10 cellular contexts compared by ENCODE assay signal in the genomic region with DNA sequence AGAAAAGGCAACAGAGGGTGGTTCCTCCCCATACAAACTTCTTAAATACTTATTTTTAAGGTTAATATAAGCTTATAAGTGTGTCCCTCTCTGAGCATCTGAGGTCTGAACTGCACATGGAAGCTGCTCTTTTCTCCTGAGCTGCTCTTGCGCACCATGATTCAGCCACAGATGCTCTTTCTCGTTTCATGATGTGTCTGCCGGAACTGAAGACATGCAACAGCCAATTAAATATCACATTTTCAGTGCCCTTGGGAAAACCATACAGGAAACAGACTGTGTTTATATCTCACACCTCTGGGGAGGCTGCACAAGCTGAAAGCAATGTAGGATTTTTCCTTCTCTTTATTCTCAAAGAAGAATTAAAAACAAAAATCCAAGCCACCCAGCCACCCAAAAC.
DNase-seq lines count a peak whose midpoint lies in the region; ATAC-seq and TF ChIP-seq lines count a peak whose summit lies in the region.
"Had no signal": no experiment of that assay in that cellular context is flagged by ENCODE, and none has a peak within 500 bp of the region (broad histone marks: within the 10 kb centered on the region; RNA-seq: fewer than 3 reads in every experiment).

No MANE protein-coding gene starts in this region.

- H3K36me3 Mint-ChIP-seq in stimulated activated memory B cell treated with anti-CD40 and anti-IgM and Interleukin-4, amounts not matched to agents 10 μg/mL and 1 μg/mL and 100 μg/mL, for 72 hours, result no peaks in the 10 kb centered on the region
- no peaks in the 10 kb centered on the region for H3K36me3 Mint-ChIP-seq in activated T-helper 17 cell treated with anti-CD3 and anti-CD28 coated beads, Interleukin-2, amount 50 U/mL, for 72 hours (ENCODE audit: low read depth)

- no peak overlapping the region for H3K27ac Mint-ChIP-seq in stimulated activated memory B cell treated with anti-CD40 and anti-IgM and Interleukin-4, amounts not matched to agents 10 μg/mL and 1 μg/mL and 100 μg/mL, for 72 hours
- no peak overlapping the region for H3K27ac Mint-ChIP-seq in activated T-helper 17 cell treated with anti-CD3 and anti-CD28 coated beads, Interleukin-2, amount 50 U/mL, for 72 hours
- H3K27ac Mint-ChIP-seq: activated T-helper 1 cell treated with anti-CD3 and anti-CD28 coated beads, Interleukin-12 subunit alpha, Interleukin-12 subunit beta, Interleukin-2, Interleukin-4 antibody, amounts not matched to agents 30 ng/mL and 10 ng/mL and 1 ng/mL, durations not matched to agents 14 hours and 24 hours and 36 hours had no signal

- H3K4me3 Mint-ChIP-seq in stimulated activated memory B cell treated with anti-CD40 and anti-IgM and Interleukin-4, amounts not matched to agents 10 μg/mL and 1 μg/mL and 100 μg/mL, for 72 hours, result no peak overlapping the region
- no peak overlapping the region for H3K4me3 Mint-ChIP-seq in activated T-helper 17 cell treated with anti-CD3 and anti-CD28 coated beads, Interleukin-2, amount 50 U/mL, for 72 hours
- H3K4me3 Mint-ChIP-seq: activated T-helper 1 cell treated with anti-CD3 and anti-CD28 coated beads, Interleukin-12 subunit alpha, Interleukin-12 subunit beta, Interleukin-2, Interleukin-4 antibody, amounts not matched to agents 30 ng/mL and 10 ng/mL and 1 ng/mL, durations not matched to agents 14 hours and 24 hours and 36 hours had no signal

- H3K9me3 ChIP-seq in heart left ventricle, result no peaks in the 10 kb centered on the region
- no peaks in the 10 kb centered on the region for H3K9me3 ChIP-seq in spleen

- H3K27me3 ChIP-seq in heart left ventricle, result no peaks in the 10 kb centered on the region
- no peaks in the 10 kb centered on the region for H3K27me3 ChIP-seq in spleen (replicated peaks in 1 of 7)

- H3K36me3 ChIP-seq in heart left ventricle (no peaks in the 10 kb centered on the region), spleen (no peaks in the 10 kb centered on the region)

- WGBS in heart left ventricle, 4 donors, result 50 to 57% (median 52%) methylated on average over 3 of the region's 3 CpGs
- WGBS in spleen, 5 donors, result 22 to 36% (median 25%) methylated on average over 3 of the region's 3 CpGs

- H3K4me3 ChIP-seq in heart left ventricle (no peak overlapping the region), spleen (no peak overlapping the region)
- H3K4me3 ChIP-seq: SK-N-MC had no signal

- H3K27me3 Mint-ChIP-seq in stimulated activated memory B cell treated with anti-CD40 and anti-IgM and Interleukin-4, amounts not matched to agents 10 μg/mL and 1 μg/mL and 100 μg/mL, for 72 hours, result no peaks in the 10 kb centered on the region
- H3K27me3 Mint-ChIP-seq in activated T-helper 17 cell treated with anti-CD3 and anti-CD28 coated beads, Interleukin-2, amount 50 U/mL, for 72 hours, result peaks cover 12% of the 10 kb centered on the region

- peaks cover 0 to 37% (median 12%) of the 10 kb centered on the region in 12 donors for H3K4me1 ChIP-seq in heart left ventricle
- peaks cover 0 to 5% (median 0%) of the 10 kb centered on the region in 6 donors for H3K4me1 ChIP-seq in spleen

- H3K27ac ChIP-seq in heart left ventricle (no peak overlapping the region), spleen (no peak overlapping the region)
- H3K27ac ChIP-seq: SK-N-MC had no signal

- H3K4me1 Mint-ChIP-seq in stimulated activated memory B cell treated with anti-CD40 and anti-IgM and Interleukin-4, amounts not matched to agents 10 μg/mL and 1 μg/mL and 100 μg/mL, for 72 hours, result no peaks in the 10 kb centered on the region
- H3K4me1 Mint-ChIP-seq in activated T-helper 17 cell treated with anti-CD3 and anti-CD28 coated beads, Interleukin-2, amount 50 U/mL, for 72 hours, result no peaks in the 10 kb centered on the region

- DNase-seq in heart left ventricle, result peak in 3 of 5 donors; percentile 9 to 26 (median 18)
- no peak for DNase-seq in cardiac septum (ENCODE audit: low spot score)
- peak; percentile 80 for DNase-seq in NCI-H1694 treated with DMSO at 0.1 percent for 48 hours (lab: John Stamatoyannopoulos, UW)
- no peak for DNase-seq in spleen
- DNase-seq in mucosa of gallbladder (ENCODE audit: low spot score), result no peak

- H3K9me3 Mint-ChIP-seq in stimulated activated memory B cell treated with anti-CD40 and anti-IgM and Interleukin-4, amounts not matched to agents 10 μg/mL and 1 μg/mL and 100 μg/mL, for 72 hours, result no peaks in the 10 kb centered on the region
- H3K9me3 Mint-ChIP-seq in activated T-helper 17 cell treated with anti-CD3 and anti-CD28 coated beads, Interleukin-2, amount 50 U/mL, for 72 hours, result no peaks in the 10 kb centered on the region
- H3K9me3 Mint-ChIP-seq: activated T-helper 1 cell treated with anti-CD3 and anti-CD28 coated beads, Interleukin-12 subunit alpha, Interleukin-12 subunit beta, Interleukin-2, Interleukin-4 antibody, amounts not matched to agents 30 ng/mL and 10 ng/mL and 1 ng/mL, durations not matched to agents 14 hours and 24 hours and 36 hours had no signal

- ATAC-seq in heart left ventricle (peak in 2 of 4 donors; percentile 51 to 60), HG02571 (IDR thresholded peaks at IDR 0.05; ENCODE audit: unreplicated experiment) (peak; percentile 56)
- peak; percentile 31 for ATAC-seq in stimulated activated memory B cell treated with anti-CD40 and anti-IgM and Interleukin-4, amounts not matched to agents 10 μg/mL and 1 μg/mL and 100 μg/mL, for 72 hours
- no peak for ATAC-seq in activated T-helper 17 cell treated with anti-CD3 and anti-CD28 coated beads, Interleukin-2, amount 50 U/mL, for 72 hours (replicated peaks)

- intact Hi-C loops in heart left ventricle (cut with DNase I) (loop anchor here in 4 of 10 donors (10.0 kb wide), 4 partner anchors 99 to 299 kb away; a partner anchor contains a TSS), cardiac septum (cut with DNase I) (loop anchor here (5.0 kb wide), 1 partner anchor 289 kb away; no protein-coding TSS in a partner anchor), spleen (cut with DNase I; ENCODE audit: low total_unique reads) (no loop called here)

- no peak for TF ChIP-seq POLR2A in heart left ventricle (IDR thresholded peaks at IDR 0.05)
- TF ChIP-seq POLR2A in spleen (IDR thresholded peaks at IDR 0.05), result no peak

- TF ChIP-seq CTCF in heart left ventricle (IDR thresholded peaks at IDR 0.05) (no peak), spleen (IDR thresholded peaks at IDR 0.05 in 8 of 11, conservative IDR thresholded peaks at IDR 0.05 in 3 of 11) (no peak)

Comparison
In these comparisons a context has a peak if more than half of its experiments do, and no peak if none do; other contexts are left out.
1. DNase-seq: peak in heart left ventricle (3 of 5) and NCI-H1694 treated with DMSO at 0.1 percent for 48 hours (single experiment); none in cardiac septum (single experiment), spleen (single experiment) and mucosa of gallbladder (single experiment).